In genomic region chr2:169354244-169354643, GRCh38 we compare ENCODE assay signal across 22 cellular contexts. TPM values are rescaled to one million over a fixed set of nuclear protein-coding genes. Genes with fewer than 3 reads are reported as not detected.
"Had no signal": no experiment of that assay in that cellular context is flagged by ENCODE, and none has a peak within 500 bp of the region (broad histone marks: within the 10 kb centered on the region; RNA-seq: fewer than 3 reads in every experiment).

No MANE protein-coding gene starts in this region.

- H3K27me3 ChIP-seq: dorsolateral prefrontal cortex, vagina had no signal

- H3K9me3 ChIP-seq: lower lobe of right lung, neutrophil, vagina had no signal

- H3K9me3 Mint-ChIP-seq: activated CD4-positive, alpha-beta memory T cell treated with anti-CD3 and anti-CD28 coated beads for 36 hours; activated naive CD8-positive, alpha-beta T cell treated with anti-CD3 and anti-CD28 coated beads, Interleukin-2, amount 50 U/mL, for 24 hours; activated T-helper 2 cell treated with anti-CD3 and anti-CD28 coated beads, Interferon-gamma antibody, Interleukin-2, Interleukin-4, amounts not matched to agents 10 μg/mL and 5 μg/mL and 100 μg/mL, durations not matched to agents 14 hours and 24 hours and 36 hours; brain; natural killer cell; stimulated activated naive CD8-positive, alpha-beta T cell treated with anti-CD3 and anti-CD28 coated beads, Interleukin-15, Interleukin-2, amounts not matched to agents 100 ng/mL and 50 ng/mL, for 24 hours had no signal

- H3K4me1 ChIP-seq: lower lobe of right lung, parathyroid adenoma, vagina had no signal

- ATAC-seq: activated naive CD8-positive, alpha-beta T cell treated with anti-CD3 and anti-CD28 coated beads, Interleukin-2, amount 50 U/mL, for 24 hours; lower lobe of right lung; natural killer cell; sciatic nerve had no signal

- H3K36me3 ChIP-seq: lower lobe of right lung, neutrophil, vagina had no signal

- H3K4me3 Mint-ChIP-seq: activated CD4-positive, alpha-beta memory T cell treated with anti-CD3 and anti-CD28 coated beads for 36 hours; activated naive CD8-positive, alpha-beta T cell treated with anti-CD3 and anti-CD28 coated beads, Interleukin-2, amount 50 U/mL, for 24 hours; natural killer cell; stimulated activated naive CD8-positive, alpha-beta T cell treated with anti-CD3 and anti-CD28 coated beads, Interleukin-15, Interleukin-2, amounts not matched to agents 100 ng/mL and 50 ng/mL, for 24 hours had no signal

- DNase-seq: activated CD4-positive, alpha-beta memory T cell treated with anti-CD3 and anti-CD28 coated beads for 36 hours; activated naive CD4-positive, alpha-beta T cell treated with Interleukin-2 at 50 U/mL for 16 hours; activated naive CD8-positive, alpha-beta T cell treated with anti-CD3 and anti-CD28 coated beads, Interleukin-2, amount 50 U/mL, for 24 hours; activated T-cell treated with anti-CD3 and anti-CD28 coated beads, Interleukin-2, amount 50 U/mL, for 1 hour; anterior cingulate cortex; central memory CD4-positive, alpha-beta T cell; dorsolateral prefrontal cortex; erythroblast; hypothalamus; islet precursor cell; lower lobe of right lung; natural killer cell; stimulated activated CD8-positive, alpha-beta memory T cell treated with anti-CD3 and anti-CD28 coated beads, Interleukin-4, amount 100 ng/mL, for 48 hours; T-helper 2 cell; trophoblast cell had no signal

- H3K36me3 Mint-ChIP-seq: activated CD4-positive, alpha-beta memory T cell treated with anti-CD3 and anti-CD28 coated beads for 36 hours; brain; natural killer cell had no signal

- H3K4me3 ChIP-seq: dorsolateral prefrontal cortex, lower lobe of right lung, vagina had no signal

- H3K27ac Mint-ChIP-seq: activated CD4-positive, alpha-beta memory T cell treated with anti-CD3 and anti-CD28 coated beads for 36 hours; activated naive CD8-positive, alpha-beta T cell treated with anti-CD3 and anti-CD28 coated beads, Interleukin-2, amount 50 U/mL, for 24 hours; activated T-helper 2 cell treated with anti-CD3 and anti-CD28 coated beads, Interferon-gamma antibody, Interleukin-2, Interleukin-4, amounts not matched to agents 10 μg/mL and 5 μg/mL and 100 μg/mL, durations not matched to agents 14 hours and 24 hours and 36 hours; brain; natural killer cell; stimulated activated naive CD8-positive, alpha-beta T cell treated with anti-CD3 and anti-CD28 coated beads, Interleukin-15, Interleukin-2, amounts not matched to agents 100 ng/mL and 50 ng/mL, for 24 hours had no signal

- H3K4me1 Mint-ChIP-seq: natural killer cell had no signal

RNA-seq across cellular contexts. Expression of gene LRP2, which starts 8.1 kb away (rescaled TPM):
- total RNA-seq: natural killer cell, vagina had no signal
